16 cellular contexts compared by ENCODE assay signal in the genomic region with DNA sequence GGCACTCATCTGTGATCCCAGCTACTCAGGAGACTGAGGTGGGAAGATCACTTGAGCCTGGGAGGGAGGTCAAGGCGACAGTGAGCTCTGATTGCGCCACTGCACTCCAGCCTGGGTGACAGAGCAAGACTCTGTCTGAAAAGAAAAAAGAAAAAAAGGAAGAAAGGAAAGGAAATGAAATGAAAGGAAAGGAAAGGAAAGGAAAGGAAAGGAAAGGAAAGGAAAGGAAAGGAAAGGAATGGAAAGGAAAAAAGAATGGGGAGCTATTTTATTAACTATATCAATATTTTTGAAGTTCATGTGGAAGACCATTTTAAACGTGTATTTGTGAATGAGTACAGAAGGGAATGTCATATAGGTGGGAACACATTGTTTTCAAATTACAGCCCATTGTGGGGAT.
"Had no signal": no experiment of that assay in that cellular context is flagged by ENCODE, and none has a peak within 500 bp of the region (broad histone marks: within the 10 kb centered on the region; RNA-seq: fewer than 3 reads in every experiment).

No MANE protein-coding gene starts in this region.

- H3K4me2 ChIP-seq: SK-N-SH had no signal

- H3K9ac ChIP-seq: SK-N-SH had no signal

- H3K27me3 Mint-ChIP-seq: activated B cell treated with CpG ODN at 0.5 μM for 24 hours had no signal

- H3K36me3 ChIP-seq: esophagus muscularis mucosa, ovary had no signal

- DNase-seq: activated B cell treated with CpG ODN at 0.5 μM for 24 hours; activated CD4-positive, alpha-beta T cell treated with anti-CD3 and anti-CD28 coated beads, Interleukin-2, amount 10 ng/mL, durations not matched to agents 24 days and 14 days; activated naive CD4-positive, alpha-beta T cell; amygdala; glutamatergic neuron; mammary epithelial cell; mucosa of descending colon; ovary; SK-N-SH; stimulated activated CD4-positive, alpha-beta T cell treated with anti-CD3 and anti-CD28 coated beads, Interleukin-15, amount 100 ng/mL, for 24 hours; stimulated activated CD4-positive, alpha-beta T cell treated with anti-CD3 and anti-CD28 coated beads, Interleukin-4, amount 100 ng/mL, for 24 hours; trophoblast cell had no signal

- H3K4me3 Mint-ChIP-seq: activated B cell treated with CpG ODN at 0.5 μM for 24 hours; activated CD4-positive, alpha-beta T cell treated with anti-CD3 and anti-CD28 coated beads, Interleukin-2, amount 10 ng/mL, durations not matched to agents 24 days and 14 days; activated T-helper 1 cell treated with anti-CD3 and anti-CD28 coated beads, Interleukin-12 subunit alpha, Interleukin-12 subunit beta, Interleukin-2, Interleukin-4 antibody, amounts not matched to agents 30 ng/mL and 10 ng/mL and 1 ng/mL, durations not matched to agents 14 hours and 24 hours and 36 hours; brain; nephron had no signal

- H3K27me3 ChIP-seq: esophagus muscularis mucosa, ovary had no signal

- H3K27ac ChIP-seq: ovary had no signal

- H3K9me3 ChIP-seq: esophagus muscularis mucosa, mucosa of descending colon, ovary, SK-N-SH had no signal

- H3K27ac Mint-ChIP-seq: activated B cell treated with CpG ODN at 0.5 μM for 24 hours; activated CD4-positive, alpha-beta T cell treated with anti-CD3 and anti-CD28 coated beads, Interleukin-2, amount 10 ng/mL, durations not matched to agents 24 days and 14 days; activated T-helper 1 cell treated with anti-CD3 and anti-CD28 coated beads, Interleukin-12 subunit alpha, Interleukin-12 subunit beta, Interleukin-2, Interleukin-4 antibody, amounts not matched to agents 30 ng/mL and 10 ng/mL and 1 ng/mL, durations not matched to agents 14 hours and 24 hours and 36 hours; nephron had no signal

- H3K4me3 ChIP-seq: esophagus muscularis mucosa, mucosa of descending colon, ovary had no signal
